Comparison of ENCODE assay signal across 1 cellular context in the genomic region with DNA sequence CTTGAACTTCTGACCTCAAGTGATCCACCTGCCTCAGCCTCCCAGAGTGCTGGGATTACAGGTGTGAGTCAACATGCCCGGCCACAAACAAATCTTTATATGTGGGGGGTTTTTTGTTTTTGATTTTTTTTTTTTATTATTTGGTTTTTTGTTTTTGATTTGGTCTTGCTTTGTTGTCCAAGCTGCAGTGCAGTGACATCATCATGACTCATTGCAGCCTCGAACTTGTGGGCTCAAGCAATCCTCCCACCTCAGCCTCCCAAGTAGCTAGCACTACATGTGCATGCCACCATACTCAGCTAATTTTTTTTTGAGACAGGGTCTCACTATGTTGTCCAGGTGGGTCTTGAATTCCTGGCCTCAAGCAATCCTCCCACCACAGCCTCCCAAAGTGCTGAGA.
TF ChIP-seq lines count a peak whose summit lies in the region.

No MANE protein-coding gene starts in this region.

TF ChIP-seq in HepG2, 621 proteins besides CTCF, POLR2A, EP300 and RAD21 (continued from another document):
- TF ChIP-seq, protein P1, sequence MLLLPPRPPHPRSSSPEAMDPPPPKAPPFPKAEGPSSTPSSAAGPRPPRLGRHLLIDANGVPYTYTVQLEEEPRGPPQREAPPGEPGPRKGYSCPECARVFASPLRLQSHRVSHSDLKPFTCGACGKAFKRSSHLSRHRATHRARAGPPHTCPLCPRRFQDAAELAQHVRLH (CRISPR knock-in tag; IDR thresholded peaks at IDR 0.05; ENCODE audit: borderline replicate concordance, low read depth): no peak
- peak; percentile 65 for TF ChIP-seq CREB1 (IDR thresholded peaks at IDR 0.05)
- TF ChIP-seq CREB1 (CRISPR knock-in tag; IDR thresholded peaks at IDR 0.05): no peak
- TF ChIP-seq NRL (CRISPR knock-in tag; IDR thresholded peaks at IDR 0.05; ENCODE audit: borderline replicate concordance): no peak
- TF ChIP-seq ZFP82 (CRISPR knock-in tag; IDR thresholded peaks at IDR 0.05; ENCODE audit: borderline replicate concordance): no peak
- no peak for TF ChIP-seq MAFK (conservative IDR thresholded peaks at IDR 0.05 in 1 of 2, IDR thresholded peaks at IDR 0.05 in 1 of 2; ENCODE audit: low read length in 2 of 2)
- TF ChIP-seq ZNF274 (CRISPR knock-in tag; IDR thresholded peaks at IDR 0.05): no peak
- TF ChIP-seq ZNF34 (CRISPR knock-in tag; IDR thresholded peaks at IDR 0.05; ENCODE audit: borderline replicate concordance): no peak
- TF ChIP-seq ZNF570 (CRISPR knock-in tag; IDR thresholded peaks at IDR 0.05; ENCODE audit: borderline replicate concordance): no peak
- TF ChIP-seq, protein P2, sequence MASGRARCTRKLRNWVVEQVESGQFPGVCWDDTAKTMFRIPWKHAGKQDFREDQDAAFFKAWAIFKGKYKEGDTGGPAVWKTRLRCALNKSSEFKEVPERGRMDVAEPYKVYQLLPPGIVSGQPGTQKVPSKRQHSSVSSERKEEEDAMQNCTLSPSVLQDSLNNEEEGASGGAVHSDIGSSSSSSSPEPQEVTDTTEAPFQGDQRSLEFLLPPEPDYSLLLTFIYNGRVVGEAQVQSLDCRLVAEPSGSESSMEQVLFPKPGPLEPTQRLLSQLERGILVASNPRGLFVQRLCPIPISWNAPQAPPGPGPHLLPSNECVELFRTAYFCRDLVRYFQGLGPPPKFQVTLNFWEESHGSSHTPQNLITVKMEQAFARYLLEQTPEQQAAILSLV (CRISPR knock-in tag; IDR thresholded peaks at IDR 0.05; ENCODE audit: borderline replicate concordance): no peak
- TF ChIP-seq, protein P3, sequence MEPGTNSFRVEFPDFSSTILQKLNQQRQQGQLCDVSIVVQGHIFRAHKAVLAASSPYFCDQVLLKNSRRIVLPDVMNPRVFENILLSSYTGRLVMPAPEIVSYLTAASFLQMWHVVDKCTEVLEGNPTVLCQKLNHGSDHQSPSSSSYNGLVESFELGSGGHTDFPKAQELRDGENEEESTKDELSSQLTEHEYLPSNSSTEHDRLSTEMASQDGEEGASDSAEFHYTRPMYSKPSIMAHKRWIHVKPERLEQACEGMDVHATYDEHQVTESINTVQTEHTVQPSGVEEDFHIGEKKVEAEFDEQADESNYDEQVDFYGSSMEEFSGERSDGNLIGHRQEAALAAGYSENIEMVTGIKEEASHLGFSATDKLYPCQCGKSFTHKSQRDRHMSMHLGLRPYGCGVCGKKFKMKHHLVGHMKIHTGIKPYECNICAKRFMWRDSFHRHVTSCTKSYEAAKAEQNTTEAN (CRISPR knock-in tag; conservative IDR thresholded peaks at IDR 0.05): no peak
- no peak for TF ChIP-seq ZNF256 (CRISPR knock-in tag; conservative IDR thresholded peaks at IDR 0.05)
